18 cellular contexts compared by ENCODE assay signal in the genomic region with DNA sequence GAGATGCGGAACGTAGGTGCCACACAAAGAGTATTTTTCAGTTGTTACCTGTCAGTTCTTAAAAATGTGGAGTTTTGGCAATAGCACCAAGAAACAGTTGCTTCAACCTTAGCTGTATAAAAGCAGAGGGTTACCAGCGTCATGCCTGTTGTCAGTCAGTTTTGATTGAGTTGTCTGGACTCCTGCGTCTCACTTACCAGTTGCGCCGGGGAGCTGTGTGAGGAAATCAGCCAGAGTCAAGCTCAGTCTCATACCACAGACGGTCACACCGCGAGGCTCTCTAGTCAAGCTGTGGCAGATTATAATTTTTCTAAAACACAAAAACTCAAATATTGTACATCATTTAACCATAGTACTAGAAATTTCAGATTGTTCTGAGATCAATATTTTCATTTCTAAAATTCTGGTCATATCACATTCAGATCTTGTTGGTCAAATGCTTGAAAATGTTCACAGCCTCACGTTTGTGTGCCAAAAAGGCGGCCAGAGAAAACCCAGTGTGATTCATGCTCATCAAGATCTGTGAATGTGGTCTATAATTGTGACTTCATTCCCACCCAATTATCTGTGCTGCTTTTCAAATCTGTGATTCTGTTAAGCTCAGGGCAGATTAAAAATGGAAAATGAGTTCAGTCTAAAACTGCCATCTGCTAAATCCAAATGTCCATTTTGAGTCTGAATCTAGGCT. TPM values are rescaled to one million over a fixed set of nuclear protein-coding genes. Genes with fewer than 3 reads are reported as not detected.
DNase-seq lines count a peak whose midpoint lies in the region; ATAC-seq and TF ChIP-seq lines count a peak whose summit lies in the region.
"Had no signal": no experiment of that assay in that cellular context is flagged by ENCODE, and none has a peak within 500 bp of the region (broad histone marks: within the 10 kb centered on the region; RNA-seq: fewer than 3 reads in every experiment).

No MANE protein-coding gene starts in this region.

- intact Hi-C loops in heart right ventricle (cut with DNase I) (no loop called here), cardiac septum (cut with DNase I) (no loop called here)

- H3K27ac ChIP-seq in heart right ventricle (peak overlapping the region in 7 of 10 donors; percentile 6 to 58 (median 32)), temporal lobe (ENCODE audit: low read depth, low read length) (peak overlapping the region; percentile 14)
- H3K27ac ChIP-seq: A549, vagina had no signal

- 79 to 89% methylated on average over 11 of the region's 11 CpGs for WGBS in heart right ventricle, 2 donors

- H3K9me3 Mint-ChIP-seq in naive thymus-derived CD8-positive, alpha-beta T cell: peaks cover 0 to 14% (median 8%) of the 10 kb centered on the region in 9 donors
- H3K9me3 Mint-ChIP-seq: activated naive CD4-positive, alpha-beta T cell treated with anti-CD3 and anti-CD28 coated beads, Interleukin-2, amount 50 U/mL, for 24 hours; activated T-cell treated with anti-CD3 and anti-CD28 coated beads, Interleukin-2, amount 50 U/mL, for 24 hours had no signal

- H3K27ac Mint-ChIP-seq in naive thymus-derived CD8-positive, alpha-beta T cell: no peak overlapping the region
- H3K27ac Mint-ChIP-seq: activated naive CD4-positive, alpha-beta T cell treated with anti-CD3 and anti-CD28 coated beads, Interleukin-2, amount 50 U/mL, for 24 hours; activated T-cell treated with anti-CD3 and anti-CD28 coated beads, Interleukin-2, amount 50 U/mL, for 24 hours; CD4-positive, CD25-positive, alpha-beta regulatory T cell had no signal

- H3K4me3 ChIP-seq in heart right ventricle (no peak overlapping the region), adipocyte (ENCODE audit: low read length) (no peak overlapping the region)
- H3K4me3 ChIP-seq: A549, vagina had no signal

- TF ChIP-seq CTCF in heart right ventricle (IDR thresholded peaks at IDR 0.05): no peak
- no peak for TF ChIP-seq CTCF in omental fat pad (IDR thresholded peaks at IDR 0.05)

- POLR2A ChIA-PET in naive thymus-derived CD8-positive, alpha-beta T cell (lab: Charles Lee): no interaction called here

- peaks cover 0 to 3% (median 1%) of the 10 kb centered on the region in 4 donors for H3K4me1 Mint-ChIP-seq in naive thymus-derived CD8-positive, alpha-beta T cell
- H3K4me1 Mint-ChIP-seq: activated naive CD4-positive, alpha-beta T cell treated with anti-CD3 and anti-CD28 coated beads, Interleukin-2, amount 50 U/mL, for 24 hours; CD4-positive, CD25-positive, alpha-beta regulatory T cell had no signal

- H3K4me3 Mint-ChIP-seq in naive thymus-derived CD8-positive, alpha-beta T cell: no peak overlapping the region
- H3K4me3 Mint-ChIP-seq: activated naive CD4-positive, alpha-beta T cell treated with anti-CD3 and anti-CD28 coated beads, Interleukin-2, amount 50 U/mL, for 24 hours; activated T-cell treated with anti-CD3 and anti-CD28 coated beads, Interleukin-2, amount 50 U/mL, for 24 hours; CD4-positive, CD25-positive, alpha-beta regulatory T cell had no signal

- H3K27me3 ChIP-seq in heart right ventricle (no peaks in the 10 kb centered on the region), adipocyte (replicated peaks; ENCODE audit: control insufficient read depth, insufficient read depth, low read length) (no peaks in the 10 kb centered on the region)
- H3K27me3 ChIP-seq: vagina had no signal

- H3K36me3 Mint-ChIP-seq in naive thymus-derived CD8-positive, alpha-beta T cell: no peaks in the 10 kb centered on the region
- H3K36me3 Mint-ChIP-seq: activated naive CD4-positive, alpha-beta T cell treated with anti-CD3 and anti-CD28 coated beads, Interleukin-2, amount 50 U/mL, for 24 hours; CD4-positive, CD25-positive, alpha-beta regulatory T cell had no signal

- peaks cover 4 to 30% (median 7%) of the 10 kb centered on the region in 5 donors for H3K27me3 Mint-ChIP-seq in naive thymus-derived CD8-positive, alpha-beta T cell
- H3K27me3 Mint-ChIP-seq: activated naive CD4-positive, alpha-beta T cell treated with anti-CD3 and anti-CD28 coated beads, Interleukin-2, amount 50 U/mL, for 24 hours had no signal

- no peaks in the 10 kb centered on the region for H3K36me3 ChIP-seq in heart right ventricle
- H3K36me3 ChIP-seq in adipocyte (ENCODE audit: control insufficient read depth, insufficient read depth, low read length, severe bottlenecking): no peaks in the 10 kb centered on the region
- H3K36me3 ChIP-seq: vagina had no signal

- H3K9me3 ChIP-seq in heart right ventricle: no peaks in the 10 kb centered on the region
- no peaks in the 10 kb centered on the region for H3K9me3 ChIP-seq in adipocyte (ENCODE audit: control insufficient read depth, low read length)
- H3K9me3 ChIP-seq: A549, vagina had no signal

- peak in 1 of 8 donors; percentile 34 for ATAC-seq in heart right ventricle
- ATAC-seq in omental fat pad (ENCODE audit: low FRiP score): no peak
- no peak for ATAC-seq in naive thymus-derived CD8-positive, alpha-beta T cell
- ATAC-seq: A549 had no signal

- peak overlapping the region; percentile 43 for H3K9ac ChIP-seq in adipocyte (ENCODE audit: low read length)

- DNase-seq in heart right ventricle (no peak), cardiac septum (ENCODE audit: low spot score) (no peak), adipocyte (ENCODE audit: low read depth) (no peak), myocyte (ENCODE audit: low read depth) (peak; percentile 61), T-helper 1 cell (no peak), omental fat pad (ENCODE audit: low spot score) (no peak)
- DNase-seq in naive thymus-derived CD8-positive, alpha-beta T cell: no peak
- DNase-seq: activated CD4-positive, alpha-beta T cell treated with anti-CD3 and anti-CD28 coated beads, Interleukin-2, amount 50 U/mL, for 4 hours; activated T-cell treated with anti-CD3 and anti-CD28 coated beads, Interleukin-2, amount 50 U/mL, for 24 hours; CD4-positive, CD25-positive, alpha-beta regulatory T cell; effector memory CD4-positive, alpha-beta T cell; KG1; NCI-H1417 treated with DMSO at 0.1 percent for 48 hours; stimulated activated naive CD4-positive, alpha-beta T cell had no signal

- H3K4me1 ChIP-seq in heart right ventricle (peaks cover 0 to 80% (median 51%) of the 10 kb centered on the region in 9 donors), adipocyte (ENCODE audit: control insufficient read depth, insufficient read depth, low read length) (peaks cover 38% of the 10 kb centered on the region)
- H3K4me1 ChIP-seq: A549 had no signal

RNA-seq across cellular contexts. Expression of a gene that starts 37.5 kb away (rescaled TPM):
- total RNA-seq in heart right ventricle (10 to 100 TPM; 19.0 to 47.1 (median 27.1) TPM), cardiac septum (20.5 TPM), myocyte (23.9 and 39.4 TPM in 2 replicates), temporal lobe (19.4 TPM), omental fat pad (100 to 1,000 TPM; 142 to 214 (median 173) TPM)
- polyA plus RNA-seq in heart right ventricle: 10 to 100 TPM in 1 of 2 donors, 1 to 10 TPM in 1; 6.9 to 19.6 TPM
- polyA plus RNA-seq in myocyte (2012): 13.3 TPM
- total RNA-seq in naive thymus-derived CD8-positive, alpha-beta T cell: not detected
- not detected for polyA plus RNA-seq in naive thymus-derived CD8-positive, alpha-beta T cell
- total RNA-seq: CD4-positive, CD25-positive, alpha-beta regulatory T cell had no signal

Comparison
In these comparisons a context has a peak if more than half of its experiments do, and no peak if none do; other contexts are left out.
1. RNA of a gene that starts 37.5 kb away (total RNA-seq): 142 to 214 TPM in omental fat pad, 23.9 to 39.4 TPM in myocyte, 19.0 to 47.1 TPM in heart right ventricle, 20.5 TPM in cardiac septum (single experiment) and 19.4 TPM in temporal lobe (single experiment); not detected in naive thymus-derived CD8-positive, alpha-beta T cell; every median in the first group is over 10 times any median in the second.